ENCODE assay signal across 8 cellular contexts in genomic region chr6:15249371-15250019, GRCh38. TPM values are rescaled to one million over a fixed set of nuclear protein-coding genes. Genes with fewer than 3 reads are reported as not detected.
DNase-seq lines count a peak whose midpoint lies in the region; ATAC-seq and TF ChIP-seq lines count a peak whose summit lies in the region.

No MANE protein-coding gene starts in this region.

- H3K27me3 Mint-ChIP-seq in Caco-2 (ENCODE audit: insufficient read depth, unreplicated experiment): no peaks in the 10 kb centered on the region

- H3K27ac ChIP-seq in osteoblast (ENCODE audit: low read depth, low read length): peak overlapping the region; percentile 72

- peak overlapping the region; percentile 93 for H3K4me2 ChIP-seq in osteoblast (ENCODE audit: insufficient read depth, low read length)

- H3K36me3 ChIP-seq in Caco-2 (ENCODE audit: control insufficient read depth, insufficient read depth, low read length) (0 out of 2 replicates have a peak, but pooled peaks cover 1% of the 10 kb centered on the region), NT2/D1 (ENCODE audit: insufficient read depth, insufficient read length, low read length) (peaks cover 16% of the 10 kb centered on the region), endocrine pancreas (ENCODE audit: control insufficient read depth, insufficient read depth, low read length) (no peaks in the 10 kb centered on the region), osteoblast (ENCODE audit: insufficient read depth, low read length) (no peaks in the 10 kb centered on the region)

- H3K4me1 ChIP-seq in Caco-2 (peaks cover 12% of the 10 kb centered on the region), NT2/D1 (ENCODE audit: insufficient read depth, insufficient read length) (no peaks in the 10 kb centered on the region), endocrine pancreas (ENCODE audit: control insufficient read depth, insufficient read depth, low read length) (no peaks in the 10 kb centered on the region), osteoblast (ENCODE audit: insufficient read depth, low read length) (peaks cover 21% of the 10 kb centered on the region)

- no TSS peak for BruUV-seq in Caco-2 (replicated peaks; lab: Mats Ljungman, UMichigan)

- no peak for ATAC-seq in HG03159 (IDR thresholded peaks at IDR 0.05; ENCODE audit: unreplicated experiment)
- no peak for ATAC-seq in HG02678 (IDR thresholded peaks at IDR 0.05; ENCODE audit: unreplicated experiment)

- peaks cover 38% of the 10 kb centered on the region for H3K36me3 Mint-ChIP-seq in Caco-2 (ENCODE audit: insufficient read depth, unreplicated experiment)

- peak overlapping the region; percentile 58 for H3K9ac ChIP-seq in NT2/D1 (ENCODE audit: insufficient read length, low read depth)
- no peak overlapping the region for H3K9ac ChIP-seq in endocrine pancreas (ENCODE audit: control insufficient read depth, insufficient read depth, low read length)

- H3K4me3 ChIP-seq in Caco-2 (ENCODE audit: low read depth, low read length): peak overlapping the region; percentile 90
- H3K4me3 ChIP-seq in NT2/D1 (ENCODE audit: insufficient read length, low read depth): peak overlapping the region; percentile 72
- peak overlapping the region; percentile 69 for H3K4me3 ChIP-seq in endocrine pancreas (ENCODE audit: control insufficient read depth, insufficient read depth, low read length)
- H3K4me3 ChIP-seq in osteoblast (ENCODE audit: insufficient read depth, low read length): peak overlapping the region; percentile 85

- H3K9me3 Mint-ChIP-seq in Caco-2 (ENCODE audit: unreplicated experiment): no peaks in the 10 kb centered on the region

- CTCF ChIA-PET in Caco-2 (lab: Charles Lee): no interaction called here

- DNase-seq in Caco-2 (no peak), NT2/D1 (ENCODE audit: low read depth, low spot score) (no peak), osteoblast (ENCODE audit: insufficient read length, low spot score, missing footprints) (peak; percentile 62), mucosa of gallbladder (ENCODE audit: low spot score) (no peak)
- no peak for DNase-seq in stimulated activated naive CD4-positive, alpha-beta T cell (lab: John Stamatoyannopoulos, UW)

- H3K27ac Mint-ChIP-seq in Caco-2 (ENCODE audit: unreplicated experiment): peak overlapping the region; percentile 91

- no peak for TF ChIP-seq CTCF in Caco-2 (IDR thresholded peaks at IDR 0.05; ENCODE audit: insufficient read depth in 1 of 2, low read depth in 1 of 2, low read length in 1 of 2, severe bottlenecking in 1 of 2, unreplicated experiment in 1 of 2)
- TF ChIP-seq CTCF in osteoblast (IDR thresholded peaks at IDR 0.05; ENCODE audit: extremely low read depth, low read depth, low read length): no peak

- no peaks in the 10 kb centered on the region for H3K4me1 Mint-ChIP-seq in Caco-2 (ENCODE audit: low read depth, unreplicated experiment)

- no peaks in the 10 kb centered on the region for H3K27me3 ChIP-seq in Caco-2 (replicated peaks; ENCODE audit: control insufficient read depth, insufficient read depth, low read length)
- no peaks in the 10 kb centered on the region for H3K27me3 ChIP-seq in NT2/D1 (ENCODE audit: insufficient read depth, insufficient read length)
- H3K27me3 ChIP-seq in endocrine pancreas (ENCODE audit: control insufficient read depth, insufficient read depth, low read length): no peaks in the 10 kb centered on the region
- H3K27me3 ChIP-seq in osteoblast (ENCODE audit: insufficient read depth, low read length): no peaks in the 10 kb centered on the region

- POLR2A ChIA-PET in Caco-2 (lab: Charles Lee): no interaction called here

- H4K20me1 ChIP-seq in osteoblast (ENCODE audit: insufficient read depth, low read length): peaks cover 22% of the 10 kb centered on the region

- peaks cover 74% of the 10 kb centered on the region for H3K79me2 ChIP-seq in osteoblast (ENCODE audit: insufficient read depth, low read length)

- H3K9me3 ChIP-seq in Caco-2 (no peaks in the 10 kb centered on the region), NT2/D1 (ENCODE audit: insufficient read depth, low read length) (no peaks in the 10 kb centered on the region), endocrine pancreas (ENCODE audit: control insufficient read depth, low read length) (no peaks in the 10 kb centered on the region), osteoblast (ENCODE audit: low read depth, low read length) (no peaks in the 10 kb centered on the region)

- peak overlapping the region; percentile 80 for H2AFZ ChIP-seq in osteoblast (ENCODE audit: low read length)

- peak overlapping the region; percentile 86 for H3K4me3 Mint-ChIP-seq in Caco-2 (ENCODE audit: unreplicated experiment)

- intact Hi-C loops in Caco-2 (cut with micrococcal nuclease; ENCODE audit: unreplicated experiment): loop anchor here (5.0 to 10.0 kb wide), 2 partner anchors 33 to 195 kb away; no protein-coding TSS in a partner anchor

RNA-seq across cellular contexts. Expression of gene JARID2, which starts 3.6 kb away (rescaled TPM):
- 17.0 and 18.3 TPM in 2 replicates for total RNA-seq in Caco-2 (2022)
- 8.5 and 10.5 TPM in 2 replicates for total RNA-seq in osteoblast
- 10.7 TPM for total RNA-seq in mucosa of gallbladder
